In genomic region chr13:109626386-109627171, GRCh38 we compare ENCODE assay signal across 20 cellular contexts.
"Had no signal": no experiment of that assay in that cellular context is flagged by ENCODE, and none has a peak within 500 bp of the region (broad histone marks: within the 10 kb centered on the region; RNA-seq: fewer than 3 reads in every experiment).

No MANE protein-coding gene starts in this region.

- H3K36me3 ChIP-seq: cardiac muscle cell, pancreas, transverse colon, uterus, WERI-Rb-1 had no signal

- FAIRE-seq: pancreas had no signal

- H3K9me3 ChIP-seq: mucosa of descending colon, pancreas, transverse colon, uterus had no signal

- H3K4me3 Mint-ChIP-seq: activated naive CD8-positive, alpha-beta T cell treated with anti-CD3 and anti-CD28 coated beads for 36 hours; naive thymus-derived CD4-positive, alpha-beta T cell had no signal

- H3K4me3 ChIP-seq: cardiac muscle cell, dorsolateral prefrontal cortex, mucosa of descending colon, pancreas, transverse colon, uterus had no signal

- H3K27me3 ChIP-seq: cardiac muscle cell, pancreas, transverse colon, uterus had no signal

- H3K4me1 Mint-ChIP-seq: activated naive CD8-positive, alpha-beta T cell treated with anti-CD3 and anti-CD28 coated beads for 36 hours had no signal

- H3K9me3 Mint-ChIP-seq: activated naive CD8-positive, alpha-beta T cell treated with anti-CD3 and anti-CD28 coated beads for 36 hours had no signal

- H3K27ac Mint-ChIP-seq: activated naive CD8-positive, alpha-beta T cell treated with anti-CD3 and anti-CD28 coated beads for 36 hours; naive thymus-derived CD4-positive, alpha-beta T cell had no signal

- H3K36me3 Mint-ChIP-seq: activated naive CD8-positive, alpha-beta T cell treated with anti-CD3 and anti-CD28 coated beads for 36 hours; naive thymus-derived CD4-positive, alpha-beta T cell had no signal

- H3K27ac ChIP-seq: cardiac muscle cell, dorsolateral prefrontal cortex, pancreas, transverse colon, uterus, WERI-Rb-1 had no signal

- H3K4me1 ChIP-seq: pancreas, transverse colon, uterus had no signal

- ATAC-seq: left ventricle myocardium superior; mucosa of descending colon; naive thymus-derived CD4-positive, alpha-beta T cell; pancreas had no signal

- DNase-seq: activated CD4-positive, alpha-beta T cell treated with anti-CD3 and anti-CD28 coated beads for 1 hour; activated CD8-positive, alpha-beta memory T cell treated with anti-CD3 and anti-CD28 coated beads for 24 hours; activated naive CD4-positive, alpha-beta T cell; activated naive CD8-positive, alpha-beta T cell treated with anti-CD3 and anti-CD28 coated beads for 36 hours; activated T-cell treated with anti-CD3 and anti-CD28 coated beads for 4 hours; amniotic stem cell; dorsolateral prefrontal cortex; foreskin fibroblast; left ventricle myocardium superior; mucosa of descending colon; naive thymus-derived CD4-positive, alpha-beta T cell; pancreas; stimulated activated CD8-positive, alpha-beta memory T cell treated with anti-CD3 and anti-CD28 coated beads, Interleukin-4, amount 100 ng/mL, for 48 hours; stimulated activated naive CD4-positive, alpha-beta T cell; substantia nigra; T-helper 2 cell; transverse colon; uterus; WERI-Rb-1 had no signal
